In genomic region chrX:84339507-84340364, GRCh38 we compare ENCODE assay signal across 8 cellular contexts.
DNase-seq lines count a peak whose midpoint lies in the region; ATAC-seq, FAIRE-seq and TF ChIP-seq lines count a peak whose summit lies in the region.

No MANE protein-coding gene starts in this region.

- H3K9me3 ChIP-seq in kidney (ENCODE audit: control insufficient read depth in 1 of 2, low read length in 2 of 2): no peaks in the 10 kb centered on the region

- H3K4me1 ChIP-seq in kidney (ENCODE audit: control insufficient read depth in 1 of 2, insufficient read depth in 1 of 2, low read depth in 1 of 2, low read length in 2 of 2): no peaks in the 10 kb centered on the region

- FAIRE-seq in kidney (lab: Jason Lieb, UNC): peak; percentile 85

- H3K4me3 ChIP-seq in kidney (ENCODE audit: low read length in 2 of 2): no peak overlapping the region

- peak; percentile 23 for TF ChIP-seq CTCF in kidney (IDR thresholded peaks at IDR 0.05; ENCODE audit: borderline replicate concordance, extremely low read depth, insufficient read depth)

- intact Hi-C loops in kidney (cut with DNase I): no loop called here

- H3K27ac ChIP-seq in kidney (ENCODE audit: low read depth in 2 of 2, low read length in 2 of 2): no peak overlapping the region

- no peaks in the 10 kb centered on the region for H3K36me3 ChIP-seq in kidney (ENCODE audit: control insufficient read depth in 1 of 2, insufficient read depth in 2 of 2, low read length in 2 of 2)

- peak; percentile 71 for ATAC-seq in GM19397 (IDR thresholded peaks at IDR 0.05; ENCODE audit: unreplicated experiment)

- peak; percentile 58 for DNase-seq in CD1c-positive myeloid dendritic cell (ENCODE audit: extremely low spot score)
- DNase-seq in HT-29 (ENCODE audit: low spot score): peak; percentile 48
- DNase-seq in SKM-1 treated with dmso at 0.1 percent for 144 hours (lab: John Stamatoyannopoulos, UW; ENCODE audit: unreplicated experiment): peak; percentile 4
- DNase-seq in kidney: no peak
- no peak for DNase-seq in middle frontal gyrus (ENCODE audit: extremely low spot score, low spot score)
- no peak for DNase-seq in activated CD4-positive, alpha-beta T cell treated with anti-CD3 and anti-CD28 coated beads, Interleukin-2, amount 50 U/mL, for 48 hours
- DNase-seq in GM03348 (ENCODE audit: low spot score): no peak

- H3K9ac ChIP-seq in kidney (ENCODE audit: low read length in 2 of 2): no peak overlapping the region

Comparison
In these comparisons a context has a peak if more than half of its experiments do, and no peak if none do; other contexts are left out.
1. DNase-seq: peak in CD1c-positive myeloid dendritic cell (single experiment), HT-29 (single experiment) and SKM-1 treated with dmso at 0.1 percent for 144 hours (single experiment); none in kidney (single experiment), middle frontal gyrus (single experiment), activated CD4-positive, alpha-beta T cell treated with anti-CD3 and anti-CD28 coated beads, Interleukin-2, amount 50 U/mL, for 48 hours (0 of 2) and GM03348 (single experiment).